Comparison of ENCODE assay signal across 28 cellular contexts in the genomic region with DNA sequence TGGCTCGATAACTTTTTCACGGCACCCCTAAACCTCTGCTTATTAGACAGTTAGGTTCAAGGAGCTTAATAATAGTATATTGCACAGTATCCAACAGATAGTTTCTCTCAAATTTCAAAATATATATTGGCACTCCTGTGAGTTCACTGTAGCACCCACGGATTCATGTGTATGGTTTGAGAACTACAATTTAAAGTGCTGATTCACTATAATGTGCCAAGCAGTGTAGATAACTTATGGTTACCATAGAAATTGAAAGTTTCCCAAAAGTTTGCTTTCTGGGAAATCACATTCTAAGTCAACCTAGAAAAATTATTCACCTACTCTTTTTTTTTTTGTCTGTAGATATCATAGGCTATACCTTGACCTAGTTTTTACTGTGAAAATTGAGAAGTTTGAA.
DNase-seq lines count a peak whose midpoint lies in the region; ATAC-seq, FAIRE-seq and TF ChIP-seq lines count a peak whose summit lies in the region.
"Had no signal": no experiment of that assay in that cellular context is flagged by ENCODE, and none has a peak within 500 bp of the region (broad histone marks: within the 10 kb centered on the region; RNA-seq: fewer than 3 reads in every experiment).

No MANE protein-coding gene starts in this region.

- H3K27ac ChIP-seq in SK-N-SH (ENCODE audit: low read depth in 2 of 2, low read length in 1 of 2) (peak overlapping the region; percentile 63 to 99), K562 (ENCODE audit: extremely low read depth, low read depth, low read length) (no peak overlapping the region), mesenchymal stem cell (ENCODE audit: low read length, poor library complexity, severe bottlenecking) (no peak overlapping the region), MM.1S (ENCODE audit: low read length) (no peak overlapping the region)
- H3K27ac ChIP-seq: 22Rv1, BLaER1, HL-60, PC-9, SJCRH30 had no signal

- peak overlapping the region; percentile 62; the same call in 1 of the 2 replicates for H3K4me2 ChIP-seq in SK-N-SH
- no peak overlapping the region for H3K4me2 ChIP-seq in K562 (ENCODE audit: insufficient read depth, low read length)
- H3K4me2 ChIP-seq in mesenchymal stem cell (ENCODE audit: low read length, poor library complexity, severe bottlenecking): no peak overlapping the region
- H3K4me2 ChIP-seq in MM.1S (ENCODE audit: low read depth, low read length): no peak overlapping the region
- H3K4me2 ChIP-seq: BLaER1, PC-9 had no signal

- intact Hi-C loops in K562 (cut with micrococcal nuclease): no loop called here

- H3K23ac ChIP-seq in mesenchymal stem cell (ENCODE audit: low read length in 2 of 2): no peak overlapping the region

- ATAC-seq in SK-N-SH treated with all-trans-retinoic acid at 6 μM for 48 hours: no peak
- peak; percentile 66 for ATAC-seq in K562
- ATAC-seq: Right ventricle myocardium inferior had no signal

- no peaks in the 10 kb centered on the region for H3K9me3 Mint-ChIP-seq in T-helper 2 cell treated with Interferon-gamma antibody and Interleukin-4, amounts not matched to agents 5 μg/mL and 100 μg/mL, for 36 hours
- H3K9me3 Mint-ChIP-seq: CD4-positive, CD25-positive, alpha-beta regulatory T cell had no signal

- no peak for TF ChIP-seq RAD21 in SK-N-SH (IDR thresholded peaks at IDR 0.05; ENCODE audit: low read length)
- TF ChIP-seq RAD21 in K562 (CRISPR knock-in tag; conservative IDR thresholded peaks at IDR 0.05 in 1 of 2, IDR thresholded peaks at IDR 0.05 in 1 of 2): no peak

- 74% methylated on average over 3 of the region's 3 CpGs for WGBS in SK-N-SH (ENCODE audit: low lambda C conversion rate)
- whole genome bisulfite sequencing in K562 (ENCODE audit: insufficient coverage, low coverage, missing lambda C conversion rate): 19% methylated on average over 3 of the region's 3 CpGs
- WGBS in mesenchymal stem cell: no CpG with 5 or more reads among the region's 3 CpGs

- no peak overlapping the region for H3K4ac ChIP-seq in mesenchymal stem cell (ENCODE audit: low read depth in 1 of 2, low read length in 2 of 2)

- H3K36me3 ChIP-seq in SK-N-SH (replicated peaks in 1 of 2; ENCODE audit: control insufficient read depth in 1 of 2, insufficient read depth in 2 of 2, low read length in 1 of 2) (no peaks in the 10 kb centered on the region), K562 (ENCODE audit: control insufficient read depth, insufficient read depth, low read length) (no peaks in the 10 kb centered on the region), mesenchymal stem cell (ENCODE audit: control insufficient read depth in 1 of 2, insufficient read depth in 2 of 2, low read depth in 1 of 2, low read length in 2 of 2) (no peaks in the 10 kb centered on the region), MM.1S (replicated peaks; ENCODE audit: insufficient read depth, low read length) (no peaks in the 10 kb centered on the region)
- H3K36me3 ChIP-seq: BLaER1, SJCRH30 had no signal

- H4K20me1 ChIP-seq in SK-N-SH (ENCODE audit: insufficient read depth) (no peaks in the 10 kb centered on the region), K562 (replicated peaks; ENCODE audit: control insufficient read depth, insufficient read depth, low read length) (no peaks in the 10 kb centered on the region), MM.1S (ENCODE audit: insufficient read depth, low read length) (no peaks in the 10 kb centered on the region)
- H4K20me1 ChIP-seq: BLaER1 had no signal

- no peak for DNase-seq in SK-N-SH
- peak in 1 of 4 experiments; percentile 6 for DNase-seq in K562 (ENCODE audit: extremely low read depth in 1 of 4, low spot score in 3 of 4)
- no peak for DNase-seq in mesenchymal stem cell
- no peak for DNase-seq in MM.1S
- DNase-seq in NCI-H2196 treated with DMSO at 0.1 percent for 48 hours (lab: John Stamatoyannopoulos, UW; ENCODE audit: unreplicated experiment): no peak
- DNase-seq in T-helper 2 cell treated with Interferon-gamma antibody and Interleukin-4, amounts not matched to agents 5 μg/mL and 100 μg/mL, for 36 hours (ENCODE audit: low spot score): no peak
- DNase-seq: CD4-positive, CD25-positive, alpha-beta regulatory T cell; DMS153; DND-41; H7; Kasumi-1; MV-4-11; NCI-H1105; NCI-H1436 treated with DMSO at 0.1 percent for 48 hours; NCI-H1930; NCI-H2107; NCI-H446; NCI-H524 treated with DMSO at 0.1 percent for 48 hours; NCI-H82; NK-92 treated with Interleukin-12 subunit alpha and Interleukin-12 subunit beta, amount 100 ng/mL, for 24 hours; PC-9; SJCRH30 had no signal

- no peak overlapping the region for H3K4me3 Mint-ChIP-seq in T-helper 2 cell treated with Interferon-gamma antibody and Interleukin-4, amounts not matched to agents 5 μg/mL and 100 μg/mL, for 36 hours
- H3K4me3 Mint-ChIP-seq: CD4-positive, CD25-positive, alpha-beta regulatory T cell had no signal

- no peak overlapping the region for H4K8ac ChIP-seq in mesenchymal stem cell (ENCODE audit: low read length)

- no peak overlapping the region for H2BK12ac ChIP-seq in mesenchymal stem cell (ENCODE audit: low read length in 2 of 2)

- no peaks in the 10 kb centered on the region for H3K79me1 ChIP-seq in mesenchymal stem cell (replicated peaks; ENCODE audit: low read length, poor library complexity, severe bottlenecking)

- no peaks in the 10 kb centered on the region for H3K9me1 ChIP-seq in K562 (ENCODE audit: control insufficient read depth, insufficient read depth, low read length)

- FAIRE-seq in K562 (lab: Jason Lieb, UNC): no peak
- FAIRE-seq: GM12892 had no signal

- TF ChIP-seq CTCF in SK-N-SH (IDR thresholded peaks at IDR 0.05) (no peak), K562 (IDR thresholded peaks at IDR 0.05 in 2 of 3, conservative IDR thresholded peaks at IDR 0.05 in 1 of 3; ENCODE audit: insufficient read depth in 2 of 3, low read depth in 1 of 3, low read length in 3 of 3) (no peak), MM.1S (IDR thresholded peaks at IDR 0.05; ENCODE audit: low read length) (no peak)

- H2BK15ac ChIP-seq in mesenchymal stem cell (ENCODE audit: low read depth, poor library complexity, severe bottlenecking): no peak overlapping the region

- no peak overlapping the region for H4K91ac ChIP-seq in mesenchymal stem cell (ENCODE audit: low read length)

- no peaks in the 10 kb centered on the region for H3K36me3 Mint-ChIP-seq in T-helper 2 cell treated with Interferon-gamma antibody and Interleukin-4, amounts not matched to agents 5 μg/mL and 100 μg/mL, for 36 hours (ENCODE audit: low read depth)
- H3K36me3 Mint-ChIP-seq: CD4-positive, CD25-positive, alpha-beta regulatory T cell had no signal

- POLR2A ChIA-PET in SK-N-SH (lab: Yijun Ruan, JAX): interaction anchor here (1.4 kb wide), 1 partner anchor 16 kb away, joined by 6 read pairs; no protein-coding TSS in a partner anchor
- POLR2A ChIA-PET in K562 (lab: Yijun Ruan, JAX): no interaction called here

- H3K9me3 ChIP-seq in SK-N-SH: no peaks in the 10 kb centered on the region
- H3K9me3 ChIP-seq in K562 (replicated peaks; ENCODE audit: control insufficient read depth, insufficient read depth, low read depth, low read length): no peaks in the 10 kb centered on the region
- no peaks in the 10 kb centered on the region for H3K9me3 ChIP-seq in mesenchymal stem cell (ENCODE audit: control insufficient read depth, low read length)
- H3K9me3 ChIP-seq in MM.1S (replicated peaks; ENCODE audit: insufficient read depth, low read length): no peaks in the 10 kb centered on the region
- H3K9me3 ChIP-seq: BLaER1, SJCRH30 had no signal

- peaks cover 12% of the 10 kb centered on the region for H3K27me3 Mint-ChIP-seq in T-helper 2 cell treated with Interferon-gamma antibody and Interleukin-4, amounts not matched to agents 5 μg/mL and 100 μg/mL, for 36 hours (ENCODE audit: low read depth)

- no peak overlapping the region for H3K18ac ChIP-seq in mesenchymal stem cell (ENCODE audit: low read depth in 1 of 2, low read length in 2 of 2)

- H3F3A ChIP-seq in SK-N-SH (replicated peaks; ENCODE audit: insufficient read depth): peaks cover 19% of the 10 kb centered on the region
- no peaks in the 10 kb centered on the region for H3F3A ChIP-seq in MM.1S (ENCODE audit: insufficient read depth, low read length)

- H3K14ac ChIP-seq in mesenchymal stem cell (ENCODE audit: low read length in 2 of 2): no peak overlapping the region

- no peaks in the 10 kb centered on the region for H3K27me3 ChIP-seq in SK-N-SH (ENCODE audit: insufficient read depth)
- no peaks in the 10 kb centered on the region for H3K27me3 ChIP-seq in K562 (ENCODE audit: control insufficient read depth in 2 of 2, insufficient read depth in 2 of 2, low read length in 2 of 2)
- H3K27me3 ChIP-seq in mesenchymal stem cell (ENCODE audit: control insufficient read depth in 1 of 2, insufficient read depth in 1 of 2, low read length in 2 of 2): no peaks in the 10 kb centered on the region
- no peaks in the 10 kb centered on the region for H3K27me3 ChIP-seq in MM.1S (replicated peaks; ENCODE audit: insufficient read depth, low read length)
- H3K27me3 ChIP-seq: BLaER1 had no signal

- in situ Hi-C loops in K562 (cut with MboI): no loop called here

- no TSS peak for BruUV-seq in K562 (replicated peaks; lab: Mats Ljungman, UMichigan)

- no peak for TF ChIP-seq EP300 in SK-N-SH (IDR thresholded peaks at IDR 0.05; ENCODE audit: borderline replicate concordance in 1 of 2, low read depth in 1 of 2, low read length in 1 of 2)
- no peak for TF ChIP-seq EP300 in K562 (IDR thresholded peaks at IDR 0.05; ENCODE audit: low read length)

- H2AFZ ChIP-seq in SK-N-SH (ENCODE audit: low read depth) (peak overlapping the region; percentile 80), K562 (ENCODE audit: low read depth, low read length) (peak overlapping the region; percentile 45; the same call in 1 of the 2 replicates), mesenchymal stem cell (ENCODE audit: low read depth, low read length) (no peak overlapping the region), MM.1S (ENCODE audit: low read length) (no peak overlapping the region)

- no peak for TF ChIP-seq POLR2A in K562 (conservative IDR thresholded peaks at IDR 0.05)

- H3K4me1 ChIP-seq in SK-N-SH (ENCODE audit: control insufficient read depth in 1 of 2, insufficient read depth in 2 of 2, low read depth in 1 of 2, low read length in 1 of 2) (peaks cover 34 to 51% of the 10 kb centered on the region in 2 experiments; a peak in 3 of 4 replicates), K562 (replicated peaks in 1 of 2; ENCODE audit: control insufficient read depth in 2 of 2, insufficient read depth in 2 of 2, low read length in 2 of 2) (no peaks in the 10 kb centered on the region), mesenchymal stem cell (ENCODE audit: control insufficient read depth, insufficient read depth, low read depth, low read length) (no peaks in the 10 kb centered on the region), MM.1S (ENCODE audit: low read length) (no peaks in the 10 kb centered on the region)
- H3K4me1 ChIP-seq: BLaER1, SJCRH30 had no signal

- H3K27ac Mint-ChIP-seq in T-helper 2 cell treated with Interferon-gamma antibody and Interleukin-4, amounts not matched to agents 5 μg/mL and 100 μg/mL, for 36 hours: no peak overlapping the region
- H3K27ac Mint-ChIP-seq: CD4-positive, CD25-positive, alpha-beta regulatory T cell had no signal

- H3K79me2 ChIP-seq in SK-N-SH (ENCODE audit: insufficient read depth) (no peaks in the 10 kb centered on the region), K562 (ENCODE audit: control insufficient read depth, insufficient read depth, low read length) (no peaks in the 10 kb centered on the region), MM.1S (ENCODE audit: low read length) (no peaks in the 10 kb centered on the region)

- no peaks in the 10 kb centered on the region for H3K4me1 Mint-ChIP-seq in T-helper 2 cell treated with Interferon-gamma antibody and Interleukin-4, amounts not matched to agents 5 μg/mL and 100 μg/mL, for 36 hours (ENCODE audit: low read depth)
- H3K4me1 Mint-ChIP-seq: CD4-positive, CD25-positive, alpha-beta regulatory T cell had no signal

- no peak overlapping the region for H2BK5ac ChIP-seq in mesenchymal stem cell (ENCODE audit: low read depth, low read length, poor library complexity, severe bottlenecking)

- no peak overlapping the region for H2BK120ac ChIP-seq in mesenchymal stem cell (ENCODE audit: low read depth, low read length)

- no peak overlapping the region; the same call in 1 of the 2 replicates for H3K9ac ChIP-seq in SK-N-SH
- no peak overlapping the region for H3K9ac ChIP-seq in K562 (ENCODE audit: insufficient read depth in 1 of 2, low read depth in 2 of 2, low read length in 2 of 2)
- peak overlapping the region; percentile 83 for H3K9ac ChIP-seq in mesenchymal stem cell (ENCODE audit: low read length)
- no peak overlapping the region for H3K9ac ChIP-seq in MM.1S (ENCODE audit: low read length)
- H3K9ac ChIP-seq: BLaER1 had no signal

- H3K4me3 ChIP-seq in SK-N-SH (ENCODE audit: low read depth in 2 of 2, low read length in 1 of 2): no peak overlapping the region
- H3K4me3 ChIP-seq in K562: no peak overlapping the region
- H3K4me3 ChIP-seq in mesenchymal stem cell (ENCODE audit: insufficient read depth in 1 of 2, low read depth in 1 of 2, low read length in 2 of 2): no peak overlapping the region
- H3K4me3 ChIP-seq in MM.1S (ENCODE audit: low read length): no peak overlapping the region
- H3K4me3 ChIP-seq: BLaER1, PC-9, SJCRH30 had no signal

- CTCF ChIA-PET in SK-N-SH (lab: Yijun Ruan, JAX): interaction anchor here (1.0 to 4.2 kb wide), 3 partner anchors 16 to 75 kb away, joined by 3 to 29 read pairs (median 15); no protein-coding TSS in a partner anchor
- CTCF ChIA-PET in K562 (lab: Yijun Ruan, JAX; ENCODE audit: low intra/inter-chr PET ratio): no interaction called here

- H2AK5ac ChIP-seq in mesenchymal stem cell (ENCODE audit: low read length, severe bottlenecking): no peak overlapping the region

- H3K9me2 ChIP-seq in SK-N-SH: no peaks in the 10 kb centered on the region
- no peaks in the 10 kb centered on the region for H3K9me2 ChIP-seq in MM.1S (replicated peaks; ENCODE audit: insufficient read depth, low read length)

Comparison
In these comparisons a context has a peak if more than half of its experiments do, and no peak if none do; other contexts are left out.
1. H2AFZ ChIP-seq: peak in SK-N-SH (single experiment) and K562 (single experiment); none in mesenchymal stem cell (single experiment) and MM.1S (single experiment).
2. H3K27ac ChIP-seq: peak in SK-N-SH (2 of 2); none in K562 (single experiment), mesenchymal stem cell (single experiment) and MM.1S (single experiment).